11 cellular contexts compared by ENCODE assay signal in genomic region chr19:789473-790052, GRCh38. TPM values are rescaled to one million over a fixed set of nuclear protein-coding genes. Genes with fewer than 3 reads are reported as not detected.
DNase-seq lines count a peak whose midpoint lies in the region; ATAC-seq and TF ChIP-seq lines count a peak whose summit lies in the region.
"Had no signal": no experiment of that assay in that cellular context is flagged by ENCODE, and none has a peak within 500 bp of the region (broad histone marks: within the 10 kb centered on the region; RNA-seq: fewer than 3 reads in every experiment).

No MANE protein-coding gene starts in this region.

- DNase-seq in DMS53 (lab: John Stamatoyannopoulos, UW), result peak; percentile 56
- DNase-seq in DMS53 treated with DMSO at 0.1 percent for 48 hours (lab: John Stamatoyannopoulos, UW; ENCODE audit: unreplicated experiment), result no peak
- DNase-seq in lower lobe of right lung, result no peak
- DNase-seq in type B pancreatic cell (ENCODE audit: extremely low spot score, unreplicated experiment), result peak; percentile 74
- no peak for DNase-seq in substantia nigra (lab: John Stamatoyannopoulos, UW)
- no peak for DNase-seq in posterior cingulate gyrus
- no peak for DNase-seq in HK-2 (ENCODE audit: unreplicated experiment)
- DNase-seq: T1000, tibial artery had no signal

- intact Hi-C loops in lower lobe of right lung (cut with DNase I) (no loop called here), posterior cingulate gyrus (cut with DNase I) (loop anchor here (10.0 kb wide), 1 partner anchor 125 kb away; the partner anchor contains the start of gene RNF126)

- no peaks in the 10 kb centered on the region for H3K9me3 Mint-ChIP-seq in type B pancreatic cell

- TF ChIP-seq CTCF in lower lobe of right lung (IDR thresholded peaks at IDR 0.05) (no peak), type B pancreatic cell (conservative IDR thresholded peaks at IDR 0.05) (peak; percentile 9)

- no peaks in the 10 kb centered on the region for H3K27me3 ChIP-seq in lower lobe of right lung (ENCODE audit: low read depth)
- H3K27me3 ChIP-seq: tibial artery had no signal

- peak overlapping the region; percentile 61 for H3K4me3 Mint-ChIP-seq in type B pancreatic cell

- H3K36me3 Mint-ChIP-seq in type B pancreatic cell, result no peaks in the 10 kb centered on the region

- peak overlapping the region; percentile 77 for H3K27ac ChIP-seq in lower lobe of right lung
- no peak overlapping the region for H3K27ac ChIP-seq in substantia nigra (ENCODE audit: low read depth, low read length, poor library complexity, severe bottlenecking)
- H3K27ac ChIP-seq: 22Rv1, tibial artery had no signal

- peaks cover 40% of the 10 kb centered on the region for H3K4me1 ChIP-seq in lower lobe of right lung
- H3K4me1 ChIP-seq: tibial artery had no signal

- peak overlapping the region; percentile 6 for H3K4me3 ChIP-seq in lower lobe of right lung
- H3K4me3 ChIP-seq: tibial artery had no signal

- H3K36me3 ChIP-seq in lower lobe of right lung, result peaks cover 6% of the 10 kb centered on the region
- H3K36me3 ChIP-seq: tibial artery had no signal

- no peaks in the 10 kb centered on the region for H3K9me3 ChIP-seq in lower lobe of right lung
- H3K9me3 ChIP-seq: tibial artery had no signal

- peaks cover 18% of the 10 kb centered on the region for H3K4me1 Mint-ChIP-seq in type B pancreatic cell (ENCODE audit: unreplicated experiment)

- ATAC-seq in esophagus mucosa, result peak; percentile 16
- ATAC-seq in lower lobe of right lung, result peak in 1 of 2 donors; percentile 29

- H3K27ac Mint-ChIP-seq in type B pancreatic cell, result peak overlapping the region; percentile 70

- no peaks in the 10 kb centered on the region for H3K27me3 Mint-ChIP-seq in type B pancreatic cell

RNA-seq across cellular contexts. Expression of gene PTBP1, which starts 7.7 kb away (rescaled TPM):
- total RNA-seq in esophagus mucosa (279 TPM), lower lobe of right lung (254 TPM), type B pancreatic cell (ENCODE audit: low replicate concordance) (416 and 496 TPM in 2 replicates)

RNA-seq across cellular contexts. Expression of gene PLPPR3, which starts 32.2 kb away (rescaled TPM):
- total RNA-seq in esophagus mucosa (not detected), lower lobe of right lung (2.1 TPM), type B pancreatic cell (ENCODE audit: low replicate concordance) (9.9 and 29.2 TPM in 2 replicates)

RNA-seq across cellular contexts. Expression of gene AZU1, which starts 38.1 kb away (rescaled TPM):
- total RNA-seq in esophagus mucosa (not detected), lower lobe of right lung (1.7 TPM), type B pancreatic cell (ENCODE audit: low replicate concordance) (0.41 TPM in 1 of 2 replicates, not detected in the other)

RNA-seq across cellular contexts. Expression of gene MISP, which starts 38.7 kb away (rescaled TPM):
- total RNA-seq in esophagus mucosa, result 0.40 TPM
- 8.9 TPM for total RNA-seq in lower lobe of right lung
- 9.4 and 20.8 TPM in 2 replicates for total RNA-seq in type B pancreatic cell (ENCODE audit: low replicate concordance)

RNA-seq across cellular contexts. Expression of gene PRTN3, which starts 51.2 kb away (rescaled TPM):
- total RNA-seq in esophagus mucosa (not detected), lower lobe of right lung (not detected), type B pancreatic cell (ENCODE audit: low replicate concordance) (0.45 TPM in 1 of 2 replicates, not detected in the other)

Comparison
In these comparisons a context has a peak if more than half of its experiments do, and no peak if none do; other contexts are left out.
1. DNase-seq: peak in DMS53 (single experiment) and type B pancreatic cell (single experiment); none in DMS53 treated with DMSO at 0.1 percent for 48 hours (single experiment), lower lobe of right lung (single experiment), substantia nigra (0 of 49), posterior cingulate gyrus (0 of 10) and HK-2 (single experiment).